ENCODE assay signal across 8 cellular contexts in genomic region chrX:123961268-123962005, GRCh38. TPM values are rescaled to one million over a fixed set of nuclear protein-coding genes. Genes with fewer than 3 reads are reported as not detected.
A peak's percentile ranks its signal among the peaks of the same experiment; 100 is the strongest.
DNase-seq lines count a peak whose midpoint lies in the region; ATAC-seq and TF ChIP-seq lines count a peak whose summit lies in the region.

STAG2 (plus strand) TSS chrX:123961706; CDS start chrX:124022628, 60,922 bp downstream.

- peaks cover 13% of the 10 kb centered on the region for H3K27me3 Mint-ChIP-seq in activated T-cell treated with anti-CD3 and anti-CD28 coated beads, Interleukin-2, amount 50 U/mL, for 24 hours
- H3K27me3 Mint-ChIP-seq in mesothelial cell of epicardium (ENCODE audit: low read depth), result no peaks in the 10 kb centered on the region

- peak within 1 kb of the TSS; percentile 100 for H3K27ac ChIP-seq in KOPT-K1 (ENCODE audit: low read depth, low read length, poor library complexity, severe bottlenecking)

- H3K36me3 ChIP-seq in KOPT-K1 (ENCODE audit: insufficient read depth, low read length), result 0 out of 2 replicates have a peak, but pooled peaks cover 4% of the 10 kb centered on the region

- no peaks in the 10 kb centered on the region for H3K9me3 Mint-ChIP-seq in activated T-cell treated with anti-CD3 and anti-CD28 coated beads, Interleukin-2, amount 50 U/mL, for 24 hours
- peaks cover 8% of the 10 kb centered on the region for H3K9me3 Mint-ChIP-seq in mesothelial cell of epicardium

- H3K36me3 Mint-ChIP-seq in activated T-cell treated with anti-CD3 and anti-CD28 coated beads, Interleukin-2, amount 50 U/mL, for 24 hours (ENCODE audit: low read depth), result peaks cover 34% of the 10 kb centered on the region
- H3K36me3 Mint-ChIP-seq in mesothelial cell of epicardium, result peaks cover under 1% of the 10 kb centered on the region

- peak within 1 kb of the TSS; percentile 93 for H3K4me3 Mint-ChIP-seq in activated T-cell treated with anti-CD3 and anti-CD28 coated beads, Interleukin-2, amount 50 U/mL, for 24 hours
- peak within 1 kb of the TSS; percentile 92 for H3K4me3 Mint-ChIP-seq in mesothelial cell of epicardium

- TF ChIP-seq CTCF in epithelial cell of esophagus (IDR thresholded peaks at IDR 0.05; ENCODE audit: insufficient read depth, low read depth, low read length, missing control alignments) (no peak), mesothelial cell of epicardium (IDR thresholded peaks at IDR 0.05; ENCODE audit: unreplicated experiment) (no peak)

- H3K4me1 Mint-ChIP-seq in activated T-cell treated with anti-CD3 and anti-CD28 coated beads, Interleukin-2, amount 50 U/mL, for 24 hours (ENCODE audit: low read depth), result peaks cover 25% of the 10 kb centered on the region
- peaks cover 22% of the 10 kb centered on the region for H3K4me1 Mint-ChIP-seq in mesothelial cell of epicardium

- no peak for ATAC-seq in HG02763 (IDR thresholded peaks at IDR 0.05; ENCODE audit: unreplicated experiment)

- no peaks in the 10 kb centered on the region for H3K9me3 ChIP-seq in KOPT-K1 (ENCODE audit: insufficient read depth, low read length, poor library complexity, severe bottlenecking)

- H3K4me3 ChIP-seq in epithelial cell of esophagus (ENCODE audit: low read length), result peak within 1 kb of the TSS; percentile 56

- DNase-seq in DMS 273 (lab: John Stamatoyannopoulos, UW; ENCODE audit: unreplicated experiment) (peak; percentile 93), epithelial cell of esophagus (ENCODE audit: low read depth) (peak; percentile 79), mesothelial cell of epicardium (ENCODE audit: low spot score in 2 of 2, unreplicated experiment in 2 of 2) (peak; percentile 40 to 64)
- peak; percentile 74 for DNase-seq in activated T-cell treated with anti-CD3 and anti-CD28 coated beads, Interleukin-2, amount 50 U/mL, for 24 hours
- DNase-seq in stimulated activated CD8-positive, alpha-beta memory T cell treated with anti-CD3 and anti-CD28 coated beads, Interleukin-15, amount 100 ng/mL, for 4 hours (ENCODE audit: low read depth in 2 of 2), result peak; percentile 18 to 26

- H3K27ac Mint-ChIP-seq in activated T-cell treated with anti-CD3 and anti-CD28 coated beads, Interleukin-2, amount 50 U/mL, for 24 hours, result peak within 1 kb of the TSS; percentile 99
- H3K27ac Mint-ChIP-seq in mesothelial cell of epicardium, result peak within 1 kb of the TSS; percentile 99

TF ChIP-seq in PFSK-1, 5 proteins besides CTCF, POLR2A, EP300 and RAD21:
- TF ChIP-seq SIN3A (IDR thresholded peaks at IDR 0.05; ENCODE audit: borderline replicate concordance, insufficient read depth, low read length), result no peak; the same call in 1 of the 2 replicates
- TF ChIP-seq TAF1 (IDR thresholded peaks at IDR 0.05; ENCODE audit: borderline replicate concordance, insufficient read depth, low read length), result peak; percentile 78; the same call in 1 of the 2 replicates
- TF ChIP-seq POLR2AphosphoS5 (IDR thresholded peaks at IDR 0.05; ENCODE audit: low read depth, low read length), result peak; percentile 65
TF ChIP-seq in PFSK-1: peak in this region for 2.

RNA-seq across cellular contexts. Expression of gene STAG2, which starts in this region (rescaled TPM):
- 44.2 TPM for polyA plus RNA-seq in PFSK-1 (2012; ENCODE audit: insufficient read length, low read depth)
- total RNA-seq in mesothelial cell of epicardium, result 57.7 to 67.0 TPM (median 62.8 TPM) in 3 replicates

Comparison
In these comparisons a context has a peak if more than half of its experiments do, and no peak if none do; other contexts are left out.
1. DNase-seq: peak in every context shown above with its lines; median percentile 93 in DMS 273; 79 in epithelial cell of esophagus; 74 in activated T-cell treated with anti-CD3 and anti-CD28 coated beads, Interleukin-2, amount 50 U/mL, for 24 hours; 52 in mesothelial cell of epicardium; 22 in stimulated activated CD8-positive, alpha-beta memory T cell treated with anti-CD3 and anti-CD28 coated beads, Interleukin-15, amount 100 ng/mL, for 4 hours.